ENCODE assay signal across 27 cellular contexts in genomic region chr22:21918466-21919185, GRCh38.
"Had no signal": no experiment of that assay in that cellular context is flagged by ENCODE, and none has a peak within 500 bp of the region (broad histone marks: within the 10 kb centered on the region; RNA-seq: fewer than 3 reads in every experiment).

No MANE protein-coding gene starts in this region.

- DNase-seq: dorsolateral prefrontal cortex; effector CD4-positive, alpha-beta T cell; foreskin fibroblast; gastrocnemius medialis; head of caudate nucleus; mesenchymal stem cell; mucosa of descending colon; naive B cell; right cardiac atrium; spleen; stimulated activated CD4-positive, alpha-beta T cell treated with anti-CD3 and anti-CD28 coated beads, Interleukin-4, amount 100 ng/mL, for 4 hours; stimulated activated naive B cell treated with anti-CD40 and anti-IgM and Interleukin-4, amounts not matched to agents 10 μg/mL and 1 μg/mL and 100 μg/mL, for 72 hours; upper lobe of left lung had no signal

- ATAC-seq: esophagus mucosa; gastrocnemius medialis; left lobe of liver; mucosa of descending colon; right cardiac atrium; stimulated activated naive B cell treated with anti-CD40 and anti-IgM and Interleukin-4, amounts not matched to agents 10 μg/mL and 1 μg/mL and 100 μg/mL, for 72 hours had no signal

- H3K27me3 Mint-ChIP-seq: naive B cell; stimulated activated naive B cell treated with anti-CD40 and anti-IgM and Interleukin-4, amounts not matched to agents 10 μg/mL and 1 μg/mL and 100 μg/mL, for 72 hours; stimulated activated naive CD8-positive, alpha-beta T cell treated with anti-CD3 and anti-CD28 coated beads, Interleukin-15, Interleukin-2, amounts not matched to agents 100 ng/mL and 50 ng/mL, for 24 hours had no signal

- H3K36me3 Mint-ChIP-seq: naive B cell, neural progenitor cell had no signal

- H3K9me3 ChIP-seq: gastrocnemius medialis, mucosa of descending colon, ovary, psoas muscle, spleen, thoracic aorta, tibial nerve, upper lobe of left lung had no signal

- H3K4me3 ChIP-seq: dorsolateral prefrontal cortex, gastrocnemius medialis, mucosa of descending colon, neural progenitor cell, ovary, psoas muscle, skin epidermis, spleen, thoracic aorta, tibial nerve, upper lobe of left lung had no signal

- H3K9me3 Mint-ChIP-seq: mesothelial cell of epicardium; naive B cell; nephron; neural progenitor cell; stimulated activated naive B cell treated with anti-CD40 and anti-IgM and Interleukin-4, amounts not matched to agents 10 μg/mL and 1 μg/mL and 100 μg/mL, for 72 hours; stimulated activated naive CD8-positive, alpha-beta T cell treated with anti-CD3 and anti-CD28 coated beads, Interleukin-15, Interleukin-2, amounts not matched to agents 100 ng/mL and 50 ng/mL, for 24 hours had no signal

- H3K4me2 ChIP-seq: neural progenitor cell had no signal

- H3K27me3 ChIP-seq: dorsolateral prefrontal cortex, gastrocnemius medialis, neural progenitor cell, ovary, spleen, tibial nerve, upper lobe of left lung had no signal

- H3K4me3 Mint-ChIP-seq: mesothelial cell of epicardium; nephron; neural progenitor cell; stimulated activated naive B cell treated with anti-CD40 and anti-IgM and Interleukin-4, amounts not matched to agents 10 μg/mL and 1 μg/mL and 100 μg/mL, for 72 hours; stimulated activated naive CD8-positive, alpha-beta T cell treated with anti-CD3 and anti-CD28 coated beads, Interleukin-15, Interleukin-2, amounts not matched to agents 100 ng/mL and 50 ng/mL, for 24 hours had no signal

- H3K36me3 ChIP-seq: gastrocnemius medialis, neural progenitor cell, ovary, thoracic aorta had no signal

- H3K27ac ChIP-seq: epithelial cell of prostate, gastrocnemius medialis, ovary, psoas muscle, spleen, thoracic aorta, upper lobe of left lung had no signal

- H3K9ac ChIP-seq: neural progenitor cell had no signal

- FAIRE-seq: colon, keratinocyte had no signal

- H3K4me1 ChIP-seq: gastrocnemius medialis, psoas muscle, upper lobe of left lung had no signal

- H3K27ac Mint-ChIP-seq: mesothelial cell of epicardium; nephron; stimulated activated naive B cell treated with anti-CD40 and anti-IgM and Interleukin-4, amounts not matched to agents 10 μg/mL and 1 μg/mL and 100 μg/mL, for 72 hours; stimulated activated naive CD8-positive, alpha-beta T cell treated with anti-CD3 and anti-CD28 coated beads, Interleukin-15, Interleukin-2, amounts not matched to agents 100 ng/mL and 50 ng/mL, for 24 hours had no signal

- H2AFZ ChIP-seq: neural progenitor cell had no signal
